In genomic region chrX:143788265-143788664, GRCh38 we compare ENCODE assay signal across 9 cellular contexts.
A peak's percentile ranks its signal among the peaks of the same experiment; 100 is the strongest.
DNase-seq lines count a peak whose midpoint lies in the region; ATAC-seq and TF ChIP-seq lines count a peak whose summit lies in the region.
"Had no signal": no experiment of that assay in that cellular context is flagged by ENCODE, and none has a peak within 500 bp of the region (broad histone marks: within the 10 kb centered on the region; RNA-seq: fewer than 3 reads in every experiment).

No MANE protein-coding gene starts in this region.

- WGBS in right cardiac atrium: 46% methylated on average over 3 of the region's 3 CpGs

- H3K27me3 ChIP-seq in DND-41 (ENCODE audit: insufficient read depth, low read length, poor library complexity) (no peaks in the 10 kb centered on the region), right cardiac atrium (ENCODE audit: control insufficient read depth, insufficient read depth) (no peaks in the 10 kb centered on the region)
- no peaks in the 10 kb centered on the region for H3K27me3 ChIP-seq in CD8-positive, alpha-beta T cell (ENCODE audit: insufficient read depth, low read length)

- POLR2A ChIA-PET in CD8-positive, alpha-beta T cell (lab: Charles Lee): no interaction called here

- no peak overlapping the region for H2AFZ ChIP-seq in DND-41 (ENCODE audit: low read depth, low read length)

- no peaks in the 10 kb centered on the region for H3K9me3 ChIP-seq in DND-41 (ENCODE audit: insufficient read depth, low read length, severe bottlenecking)
- H3K9me3 ChIP-seq in CD8-positive, alpha-beta T cell (ENCODE audit: low read length): no peaks in the 10 kb centered on the region
- no peaks in the 10 kb centered on the region for H3K9me3 ChIP-seq in right cardiac atrium (ENCODE audit: control insufficient read depth, low read length)

- no peak overlapping the region for H3K4me2 ChIP-seq in DND-41 (ENCODE audit: insufficient read depth, low read length)

- H3K27me3 Mint-ChIP-seq in CD8-positive, alpha-beta T cell (ENCODE audit: low read depth): no peaks in the 10 kb centered on the region

- H3K27ac ChIP-seq in DND-41 (ENCODE audit: low read length): no peak overlapping the region
- no peak overlapping the region for H3K27ac ChIP-seq in CD8-positive, alpha-beta T cell (ENCODE audit: low read depth, low read length)
- no peak overlapping the region for H3K27ac ChIP-seq in right cardiac atrium (ENCODE audit: low read length)

- H4K20me1 ChIP-seq in DND-41 (ENCODE audit: insufficient read depth, low read length): no peaks in the 10 kb centered on the region

- no peaks in the 10 kb centered on the region for H3K4me1 ChIP-seq in DND-41 (ENCODE audit: insufficient read depth, low read length)
- H3K4me1 ChIP-seq in CD8-positive, alpha-beta T cell (ENCODE audit: insufficient read depth, low read length): no peaks in the 10 kb centered on the region
- H3K4me1 ChIP-seq in right cardiac atrium (ENCODE audit: control insufficient read depth, insufficient read depth, low read length): no peaks in the 10 kb centered on the region

- H3K9me3 Mint-ChIP-seq in CD8-positive, alpha-beta T cell: peaks cover 2% of the 10 kb centered on the region

- no peaks in the 10 kb centered on the region for H3K36me3 ChIP-seq in DND-41 (ENCODE audit: insufficient read depth, low read length)
- no peaks in the 10 kb centered on the region for H3K36me3 ChIP-seq in CD8-positive, alpha-beta T cell (ENCODE audit: insufficient read depth, low read length)

- intact Hi-C loops in CD8-positive, alpha-beta T cell (cut with DNase I, micrococcal nuclease): no loop called here
- intact Hi-C loops in right cardiac atrium (cut with DNase I): no loop called here

- no peak overlapping the region for H3K4me3 ChIP-seq in DND-41 (ENCODE audit: low read depth in 1 of 2, low read length in 2 of 2)
- H3K4me3 ChIP-seq in CD8-positive, alpha-beta T cell (ENCODE audit: low read depth, low read length): no peak overlapping the region
- H3K4me3 ChIP-seq in right cardiac atrium (ENCODE audit: low read length): no peak overlapping the region

- H3K4me1 Mint-ChIP-seq in CD8-positive, alpha-beta T cell (ENCODE audit: low read depth): no peaks in the 10 kb centered on the region

- H3K79me2 ChIP-seq in DND-41 (ENCODE audit: insufficient read depth, low read length): no peaks in the 10 kb centered on the region

- peak; percentile 49 for TF ChIP-seq CTCF in DND-41 (IDR thresholded peaks at IDR 0.05; ENCODE audit: borderline replicate concordance, extremely low read depth, low read length, poor library complexity, severe bottlenecking)
- TF ChIP-seq CTCF in LNCAP (IDR thresholded peaks at IDR 0.05): peak; percentile 26; the same call in 1 of the 2 replicates
- TF ChIP-seq CTCF in CD8-positive, alpha-beta T cell (IDR thresholded peaks at IDR 0.05): no peak

- no peak overlapping the region for H3K9ac ChIP-seq in DND-41 (ENCODE audit: low read depth, low read length)

- CTCF ChIA-PET in CD8-positive, alpha-beta T cell (lab: Charles Lee): no interaction called here

- no peak overlapping the region for H3K27ac Mint-ChIP-seq in CD8-positive, alpha-beta T cell

- no peak overlapping the region for H3K4me3 Mint-ChIP-seq in CD8-positive, alpha-beta T cell

- DNase-seq in DND-41 (no peak), left lobe of liver (ENCODE audit: low spot score) (no peak), right cardiac atrium (no peak)
- no peak for DNase-seq in CD8-positive, alpha-beta T cell
- DNase-seq in activated naive CD4-positive, alpha-beta T cell (lab: John Stamatoyannopoulos, UW): no peak

- ATAC-seq in DND-41 (ENCODE audit: insufficient read depth, low read depth) (no peak), SK-N-SH treated with all-trans-retinoic acid at 6 μM for 48 hours (peak; percentile 82), left lobe of liver (peak; percentile 36), right cardiac atrium (no peak), HG02981 (IDR thresholded peaks at IDR 0.05; ENCODE audit: unreplicated experiment) (no peak)
- no peak for ATAC-seq in CD8-positive, alpha-beta T cell
- ATAC-seq: sciatic nerve had no signal

- H3K36me3 Mint-ChIP-seq in CD8-positive, alpha-beta T cell: no peaks in the 10 kb centered on the region

TF ChIP-seq in SK-N-SH treated with all-trans-retinoic acid at 6 μM for 48 hours, 23 proteins besides CTCF, POLR2A, EP300 and RAD21:
- TF ChIP-seq CREB5 (CRISPR knock-in tag; IDR thresholded peaks at IDR 0.05; ENCODE audit: low read depth) (no peak), ARNTL (CRISPR knock-in tag; IDR thresholded peaks at IDR 0.05; ENCODE audit: borderline replicate concordance, low read depth) (no peak), SNAI2 (CRISPR knock-in tag; IDR thresholded peaks at IDR 0.05) (no peak), RARB (CRISPR knock-in tag; IDR thresholded peaks at IDR 0.05) (no peak), CSDC2 (CRISPR knock-in tag; IDR thresholded peaks at IDR 0.05) (no peak), POU6F1 (CRISPR knock-in tag; IDR thresholded peaks at IDR 0.05; ENCODE audit: borderline replicate concordance, low read depth) (no peak), ZFP30 (CRISPR knock-in tag; IDR thresholded peaks at IDR 0.05) (no peak), ZNF8 (CRISPR knock-in tag; IDR thresholded peaks at IDR 0.05) (no peak), ISL1 (CRISPR knock-in tag; IDR thresholded peaks at IDR 0.05) (no peak), ZFP3 (CRISPR knock-in tag; IDR thresholded peaks at IDR 0.05) (no peak), GLIS3 (CRISPR knock-in tag; IDR thresholded peaks at IDR 0.05) (no peak), OSR1 (CRISPR knock-in tag; IDR thresholded peaks at IDR 0.05) (no peak), TOX (CRISPR knock-in tag; IDR thresholded peaks at IDR 0.05; ENCODE audit: borderline replicate concordance) (no peak), ZNF565 (CRISPR knock-in tag; conservative IDR thresholded peaks at IDR 0.05; ENCODE audit: low read depth) (no peak)
- TF ChIP-seq, protein P1, sequence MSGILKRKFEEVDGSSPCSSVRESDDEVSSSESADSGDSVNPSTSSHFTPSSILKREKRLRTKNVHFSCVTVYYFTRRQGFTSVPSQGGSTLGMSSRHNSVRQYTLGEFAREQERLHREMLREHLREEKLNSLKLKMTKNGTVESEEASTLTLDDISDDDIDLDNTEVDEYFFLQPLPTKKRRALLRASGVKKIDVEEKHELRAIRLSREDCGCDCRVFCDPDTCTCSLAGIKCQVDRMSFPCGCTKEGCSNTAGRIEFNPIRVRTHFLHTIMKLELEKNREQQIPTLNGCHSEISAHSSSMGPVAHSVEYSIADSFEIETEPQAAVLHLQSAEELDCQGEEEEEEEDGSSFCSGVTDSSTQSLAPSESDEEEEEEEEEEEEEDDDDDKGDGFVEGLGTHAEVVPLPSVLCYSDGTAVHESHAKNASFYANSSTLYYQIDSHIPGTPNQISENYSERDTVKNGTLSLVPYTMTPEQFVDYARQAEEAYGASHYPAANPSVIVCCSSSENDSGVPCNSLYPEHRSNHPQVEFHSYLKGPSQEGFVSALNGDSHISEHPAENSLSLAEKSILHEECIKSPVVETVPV (CRISPR knock-in tag; IDR thresholded peaks at IDR 0.05): no peak

Comparison
In these comparisons a context has a peak if more than half of its experiments do, and no peak if none do; other contexts are left out.
1. ATAC-seq: peak in SK-N-SH treated with all-trans-retinoic acid at 6 μM for 48 hours (single experiment) and left lobe of liver (single experiment); none in DND-41 (single experiment), CD8-positive, alpha-beta T cell (single experiment), right cardiac atrium (0 of 2) and HG02981 (single experiment).